ENCODE assay signal across 22 cellular contexts in genomic region chr6:107202876-107203468, GRCh38.
DNase-seq lines count a peak whose midpoint lies in the region; ATAC-seq, FAIRE-seq and TF ChIP-seq lines count a peak whose summit lies in the region.
"Had no signal": no experiment of that assay in that cellular context is flagged by ENCODE, and none has a peak within 500 bp of the region (broad histone marks: within the 10 kb centered on the region; RNA-seq: fewer than 3 reads in every experiment).

No MANE protein-coding gene starts in this region.

- BruUV-seq in Calu3 (replicated peaks; lab: Mats Ljungman, UMichigan) (no TSS peak), Caco-2 (replicated peaks; lab: Mats Ljungman, UMichigan) (no TSS peak)

- WGBS in spleen, 5 donors, result 67 to 92% (median 80%) methylated on average over 4 of the region's 4 CpGs

- no peak overlapping the region for H3K27ac ChIP-seq in astrocyte (ENCODE audit: low read depth, low read length)
- peak overlapping the region; percentile 9 for H3K27ac ChIP-seq in neural cell (ENCODE audit: low read length)
- no peak overlapping the region for H3K27ac ChIP-seq in spleen
- H3K27ac ChIP-seq: BLaER1, KMS-11 had no signal

- TF ChIP-seq EP300 in neural cell (conservative IDR thresholded peaks at IDR 0.05; ENCODE audit: poor library complexity, severe bottlenecking), result no peak

- H3K4me1 Mint-ChIP-seq in Calu3 (ENCODE audit: low read depth, unreplicated experiment), result peaks cover 16% of the 10 kb centered on the region
- H3K4me1 Mint-ChIP-seq in astrocyte (ENCODE audit: low read depth, unreplicated experiment), result no peaks in the 10 kb centered on the region
- no peaks in the 10 kb centered on the region for H3K4me1 Mint-ChIP-seq in T-helper 2 cell treated with Interferon-gamma antibody and Interleukin-4, amounts not matched to agents 5 μg/mL and 100 μg/mL, for 36 hours (ENCODE audit: low read depth)
- no peaks in the 10 kb centered on the region for H3K4me1 Mint-ChIP-seq in Caco-2 (ENCODE audit: low read depth, unreplicated experiment)
- H3K4me1 Mint-ChIP-seq: T-cell had no signal

- H2AFZ ChIP-seq in astrocyte (ENCODE audit: low read depth, low read length), result no peak overlapping the region
- no peak overlapping the region for H2AFZ ChIP-seq in neural cell (ENCODE audit: low read depth, low read length)

- H3K9me3 Mint-ChIP-seq in Calu3 (ENCODE audit: low read depth, unreplicated experiment) (peaks cover 5% of the 10 kb centered on the region), astrocyte (ENCODE audit: unreplicated experiment) (peaks cover 3% of the 10 kb centered on the region), Caco-2 (ENCODE audit: unreplicated experiment) (peaks cover 11% of the 10 kb centered on the region)
- H3K9me3 Mint-ChIP-seq in T-helper 2 cell treated with Interferon-gamma antibody and Interleukin-4, amounts not matched to agents 5 μg/mL and 100 μg/mL, for 36 hours, result no peaks in the 10 kb centered on the region
- H3K9me3 Mint-ChIP-seq: HFFc6 had no signal

- TF ChIP-seq RAD21 in neural cell (conservative IDR thresholded peaks at IDR 0.05), result no peak

- peak overlapping the region; percentile 24 for H3K27ac Mint-ChIP-seq in Calu3 (ENCODE audit: unreplicated experiment)
- H3K27ac Mint-ChIP-seq in astrocyte (ENCODE audit: unreplicated experiment), result no peak overlapping the region
- H3K27ac Mint-ChIP-seq in T-helper 2 cell treated with Interferon-gamma antibody and Interleukin-4, amounts not matched to agents 5 μg/mL and 100 μg/mL, for 36 hours, result no peak overlapping the region
- no peak overlapping the region for H3K27ac Mint-ChIP-seq in Caco-2 (ENCODE audit: unreplicated experiment)
- H3K27ac Mint-ChIP-seq: CD8-positive, alpha-beta T cell; HFFc6; T-cell had no signal

- H3K79me2 ChIP-seq in astrocyte (ENCODE audit: insufficient read depth, low read length) (no peaks in the 10 kb centered on the region), neural cell (replicated peaks; ENCODE audit: insufficient read depth, low read length) (no peaks in the 10 kb centered on the region)

- POLR2A ChIA-PET in Caco-2 (lab: Charles Lee), result no interaction called here

- intact Hi-C loops in Calu3 (cut with micrococcal nuclease; ENCODE audit: unreplicated experiment), result no loop called here
- intact Hi-C loops in spleen (cut with DNase I; ENCODE audit: low total_unique reads), result no loop called here
- intact Hi-C loops in Caco-2 (cut with micrococcal nuclease; ENCODE audit: unreplicated experiment), result no loop called here

- no peaks in the 10 kb centered on the region for H3K9me3 ChIP-seq in astrocyte (ENCODE audit: insufficient read depth, low read depth, low read length)
- no peaks in the 10 kb centered on the region for H3K9me3 ChIP-seq in neural cell (ENCODE audit: low read length)
- peaks cover 0 to 15% (median 10%) of the 10 kb centered on the region in 8 donors for H3K9me3 ChIP-seq in spleen
- H3K9me3 ChIP-seq in Caco-2, result no peaks in the 10 kb centered on the region

- H3K4me3 ChIP-seq in astrocyte (ENCODE audit: insufficient read depth, low read depth, low read length) (no peak overlapping the region), neural cell (ENCODE audit: low read length) (no peak overlapping the region), spleen (no peak overlapping the region), Caco-2 (ENCODE audit: low read depth, low read length) (no peak overlapping the region)
- H3K4me3 ChIP-seq: BLaER1 had no signal

- H3F3A ChIP-seq in neural cell (ENCODE audit: insufficient read depth, low read length, poor library complexity, severe bottlenecking), result peaks cover 10% of the 10 kb centered on the region

- H3K36me3 ChIP-seq in astrocyte (ENCODE audit: insufficient read depth, low read length) (no peaks in the 10 kb centered on the region), neural cell (ENCODE audit: insufficient read depth, low read length) (no peaks in the 10 kb centered on the region), spleen (peaks cover 0 to 40% (median 2%) of the 10 kb centered on the region in 6 donors), Caco-2 (ENCODE audit: control insufficient read depth, insufficient read depth, low read length) (no peaks in the 10 kb centered on the region)

- H3K9ac ChIP-seq in astrocyte (ENCODE audit: low read length) (no peak overlapping the region), neural cell (ENCODE audit: low read length) (no peak overlapping the region)
- H3K9ac ChIP-seq: BLaER1, KMS-11 had no signal

- DNase-seq in Calu3 (no peak), HT-29 (ENCODE audit: low spot score) (peak; percentile 22), astrocyte (ENCODE audit: low read depth) (no peak), spleen (no peak), Caco-2 (no peak)
- DNase-seq in T-helper 2 cell treated with Interferon-gamma antibody and Interleukin-4, amounts not matched to agents 5 μg/mL and 100 μg/mL, for 36 hours (ENCODE audit: low spot score), result no peak
- DNase-seq: CD8-positive, alpha-beta T cell; H7; HFFc6; NCI-H1048; NCI-H1694; NCI-H446; NCI-H69; SHP77; T-cell had no signal

- peak; percentile 9 for FAIRE-seq in astrocyte (lab: Jason Lieb, UNC)
- FAIRE-seq: D721Med, G401.6 had no signal

- no peaks in the 10 kb centered on the region for H3K9me2 ChIP-seq in neural cell (ENCODE audit: insufficient read depth, low read length)

- H3K4me2 ChIP-seq in astrocyte (ENCODE audit: low read length) (no peak overlapping the region), neural cell (ENCODE audit: low read length) (no peak overlapping the region)
- H3K4me2 ChIP-seq: BLaER1, KMS-11 had no signal

- H3K4me3 Mint-ChIP-seq in Calu3 (ENCODE audit: low read depth, unreplicated experiment), result no peak overlapping the region
- no peak overlapping the region for H3K4me3 Mint-ChIP-seq in astrocyte (ENCODE audit: unreplicated experiment)
- no peak overlapping the region for H3K4me3 Mint-ChIP-seq in T-helper 2 cell treated with Interferon-gamma antibody and Interleukin-4, amounts not matched to agents 5 μg/mL and 100 μg/mL, for 36 hours
- H3K4me3 Mint-ChIP-seq in Caco-2 (ENCODE audit: unreplicated experiment), result no peak overlapping the region
- H3K4me3 Mint-ChIP-seq: CD8-positive, alpha-beta T cell; HFFc6; T-cell had no signal

- H3K36me3 Mint-ChIP-seq in Calu3 (ENCODE audit: insufficient read depth, unreplicated experiment) (no peaks in the 10 kb centered on the region), astrocyte (ENCODE audit: low read depth, unreplicated experiment) (no peaks in the 10 kb centered on the region), Caco-2 (ENCODE audit: insufficient read depth, unreplicated experiment) (peaks cover 6% of the 10 kb centered on the region)
- H3K36me3 Mint-ChIP-seq in T-helper 2 cell treated with Interferon-gamma antibody and Interleukin-4, amounts not matched to agents 5 μg/mL and 100 μg/mL, for 36 hours (ENCODE audit: low read depth), result peaks cover 2% of the 10 kb centered on the region

- H4K20me1 ChIP-seq in astrocyte (ENCODE audit: insufficient read depth, low read length) (no peaks in the 10 kb centered on the region), neural cell (ENCODE audit: insufficient read depth) (no peaks in the 10 kb centered on the region)
- H4K20me1 ChIP-seq: BLaER1 had no signal

- no peak for ATAC-seq in HG02852 (IDR thresholded peaks at IDR 0.05; ENCODE audit: unreplicated experiment)
- ATAC-seq: CD8-positive, alpha-beta T cell; SK-N-SH treated with all-trans-retinoic acid at 6 μM for 48 hours; T-cell had no signal

- H3K4me1 ChIP-seq in astrocyte (ENCODE audit: insufficient read depth, low read length) (no peaks in the 10 kb centered on the region), spleen (no peaks in the 10 kb centered on the region), Caco-2 (no peaks in the 10 kb centered on the region; the same call in 1 of the 2 replicates)
- H3K4me1 ChIP-seq: BLaER1 had no signal

- H3K27me3 ChIP-seq in astrocyte (ENCODE audit: insufficient read depth, low read length) (no peaks in the 10 kb centered on the region), neural cell (ENCODE audit: insufficient read depth, low read depth, low read length) (no peaks in the 10 kb centered on the region), spleen (replicated peaks in 1 of 7) (no peaks in the 10 kb centered on the region), Caco-2 (replicated peaks; ENCODE audit: control insufficient read depth, insufficient read depth, low read length) (no peaks in the 10 kb centered on the region)
- H3K27me3 ChIP-seq: BLaER1 had no signal

- TF ChIP-seq POLR2A in spleen (IDR thresholded peaks at IDR 0.05), result no peak

- H3K27me3 Mint-ChIP-seq in Calu3 (ENCODE audit: unreplicated experiment) (no peaks in the 10 kb centered on the region), astrocyte (ENCODE audit: low read depth, unreplicated experiment) (no peaks in the 10 kb centered on the region), Caco-2 (ENCODE audit: insufficient read depth, unreplicated experiment) (no peaks in the 10 kb centered on the region)
- no peaks in the 10 kb centered on the region for H3K27me3 Mint-ChIP-seq in T-helper 2 cell treated with Interferon-gamma antibody and Interleukin-4, amounts not matched to agents 5 μg/mL and 100 μg/mL, for 36 hours (ENCODE audit: low read depth)
- H3K27me3 Mint-ChIP-seq: T-cell had no signal

- CTCF ChIA-PET in Calu3 (lab: Charles Lee) (no interaction called here), Caco-2 (lab: Charles Lee) (interaction anchor here (0.6 kb wide), 1 partner anchor 17 kb away, joined by 3 read pairs; no protein-coding TSS in a partner anchor)

- TF ChIP-seq CTCF in Calu3 (IDR thresholded peaks at IDR 0.05; ENCODE audit: unreplicated experiment), result no peak
- no peak for TF ChIP-seq CTCF in astrocyte (IDR thresholded peaks at IDR 0.05; ENCODE audit: insufficient read depth, low read depth, low read length)
- TF ChIP-seq CTCF in neural cell (IDR thresholded peaks at IDR 0.05; ENCODE audit: poor library complexity, severe bottlenecking), result no peak
- no peak for TF ChIP-seq CTCF in spleen (IDR thresholded peaks at IDR 0.05 in 8 of 11, conservative IDR thresholded peaks at IDR 0.05 in 3 of 11)
- no peak for TF ChIP-seq CTCF in Caco-2 (IDR thresholded peaks at IDR 0.05; ENCODE audit: insufficient read depth in 1 of 2, low read depth in 1 of 2, low read length in 1 of 2, severe bottlenecking in 1 of 2, unreplicated experiment in 1 of 2)

TF ChIP-seq in neural cell, 6 proteins besides CTCF, POLR2A, EP300 and RAD21 (continues in another document):
- TF ChIP-seq POLR2AphosphoS5 (IDR thresholded peaks at IDR 0.05) (no peak), SMC3 (conservative IDR thresholded peaks at IDR 0.05; ENCODE audit: poor library complexity) (no peak)
